ENCODE assay signal across 17 cellular contexts in the genomic region with DNA sequence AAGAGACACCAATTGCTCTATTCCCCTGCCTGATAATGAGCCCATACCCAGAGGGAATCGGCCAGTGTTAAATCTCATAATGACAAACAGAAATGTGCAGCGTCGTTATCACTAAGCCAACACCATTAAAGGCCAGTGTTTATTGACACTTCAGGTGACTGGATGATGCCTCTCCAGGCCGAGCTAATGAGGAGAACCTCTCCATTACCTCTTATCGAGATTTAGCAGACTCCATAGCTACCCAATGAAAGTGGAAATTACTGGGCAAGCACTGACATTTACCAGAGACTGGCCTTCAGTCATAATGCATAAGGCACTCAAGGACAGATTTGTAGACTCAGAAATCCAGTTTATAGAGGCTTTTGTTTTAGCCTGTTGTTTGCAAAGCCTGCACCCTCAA.
"Had no signal": no experiment of that assay in that cellular context is flagged by ENCODE, and none has a peak within 500 bp of the region (broad histone marks: within the 10 kb centered on the region; RNA-seq: fewer than 3 reads in every experiment).

No MANE protein-coding gene starts in this region.

- H3K36me3 ChIP-seq: brain microvascular endothelial cell, left ventricle myocardium inferior, thoracic aorta had no signal

- H3K4me1 ChIP-seq: left ventricle myocardium inferior had no signal

- ATAC-seq: activated T-cell treated with anti-CD3 and anti-CD28 coated beads, Interleukin-2, amount 50 U/mL, for 72 hours; natural killer cell treated with Interleukin-12 subunit alpha and Interleukin-12 subunit beta and Interleukin-15 and Interleukin-18, amount 100 ng/mL, for 72 hours; sciatic nerve had no signal

- H3K9me3 ChIP-seq: left ventricle myocardium inferior, thoracic aorta had no signal

- H3K4me3 ChIP-seq: left ventricle myocardium inferior, thoracic aorta had no signal

- DNase-seq: activated CD4-positive, alpha-beta memory T cell treated with anti-CD3 and anti-CD28 coated beads, Interleukin-2, amount 10 ng/mL, durations not matched to agents 7 days and 5 days; activated CD4-positive, alpha-beta T cell treated with anti-CD3 and anti-CD28 coated beads for 1 hour; activated gamma-delta T cell treated with Interleukin-2 at 50 U/mL for 16 hours; activated naive CD8-positive, alpha-beta T cell treated with anti-CD3 and anti-CD28 coated beads for 36 hours; activated T-cell treated with anti-CD3 and anti-CD28 coated beads, Interleukin-2, amount 50 U/mL, for 72 hours; brain microvascular endothelial cell; dermis blood vessel endothelial cell; endodermal cell; erythroblast; kidney; left ventricle myocardium inferior; mesenchymal stem cell; nucleus accumbens; stimulated activated CD4-positive, alpha-beta T cell treated with anti-CD3 and anti-CD28 coated beads, Interleukin-2, amount 100 ng/mL, for 24 hours had no signal

- H3K27ac ChIP-seq: brain microvascular endothelial cell, left ventricle myocardium inferior, thoracic aorta had no signal
